Comparison of ENCODE assay signal across 23 cellular contexts in genomic region chr17:19554393-19554792, GRCh38. TPM values are rescaled to one million over a fixed set of nuclear protein-coding genes. Genes with fewer than 3 reads are reported as not detected.
A peak's percentile ranks its signal among the peaks of the same experiment; 100 is the strongest.
DNase-seq lines count a peak whose midpoint lies in the region; ATAC-seq and TF ChIP-seq lines count a peak whose summit lies in the region.
"Had no signal": no experiment of that assay in that cellular context is flagged by ENCODE, and none has a peak within 500 bp of the region (broad histone marks: within the 10 kb centered on the region; RNA-seq: fewer than 3 reads in every experiment).

No MANE protein-coding gene starts in this region.

- H3K4me3 Mint-ChIP-seq in endodermal cell, result no peak overlapping the region
- no peak overlapping the region for H3K4me3 Mint-ChIP-seq in activated CD4-positive, alpha-beta T cell treated with anti-CD3 and anti-CD28 coated beads for 36 hours
- H3K4me3 Mint-ChIP-seq: activated naive CD8-positive, alpha-beta T cell treated with anti-CD3 and anti-CD28 coated beads for 36 hours; activated T-cell treated with anti-CD3 and anti-CD28 coated beads, Interleukin-2, amount 50 U/mL, for 72 hours; immature natural killer cell; naive B cell had no signal

- CTCF ChIA-PET in HEK293 (lab: Yijun Ruan, JAX), result no interaction called here
- CTCF ChIA-PET in activated CD4-positive, alpha-beta T cell treated with anti-CD3 and anti-CD28 coated beads for 36 hours (lab: Charles Lee), result no interaction called here

- no peaks in the 10 kb centered on the region for H3K36me3 ChIP-seq in HEK293 (ENCODE audit: control insufficient read depth in 2 of 2, insufficient read depth in 1 of 2, low read length in 2 of 2)
- H3K36me3 ChIP-seq in endodermal cell (ENCODE audit: control insufficient read depth, insufficient read depth, low read length), result no peaks in the 10 kb centered on the region
- no peaks in the 10 kb centered on the region for H3K36me3 ChIP-seq in prostate gland

- POLR2A ChIA-PET in HEK293 (lab: Yijun Ruan, JAX), result interaction anchor here (0.5 kb wide), 1 partner anchor 29 kb away, joined by 4 read pairs; no protein-coding TSS in a partner anchor
- POLR2A ChIA-PET in activated CD4-positive, alpha-beta T cell treated with anti-CD3 and anti-CD28 coated beads for 36 hours (lab: Charles Lee), result no interaction called here

- no peaks in the 10 kb centered on the region for H3K4me1 ChIP-seq in HEK293 (ENCODE audit: control insufficient read depth, insufficient read depth, low read length)
- peaks cover 2% of the 10 kb centered on the region for H3K4me1 ChIP-seq in endodermal cell (ENCODE audit: control insufficient read depth, insufficient read depth, low read length)
- H3K4me1 ChIP-seq in prostate gland (replicated peaks), result no peaks in the 10 kb centered on the region
- H3K4me1 ChIP-seq: A549 had no signal

- no peaks in the 10 kb centered on the region for H3K36me3 Mint-ChIP-seq in endodermal cell (ENCODE audit: low read depth)
- no peaks in the 10 kb centered on the region for H3K36me3 Mint-ChIP-seq in activated CD4-positive, alpha-beta T cell treated with anti-CD3 and anti-CD28 coated beads for 36 hours (ENCODE audit: low read depth)
- H3K36me3 Mint-ChIP-seq: activated naive CD8-positive, alpha-beta T cell treated with anti-CD3 and anti-CD28 coated beads for 36 hours; immature natural killer cell; naive B cell had no signal

- H3K27ac ChIP-seq in HEK293 (ENCODE audit: extremely low read depth, low read depth, low read length) (no peak overlapping the region), endodermal cell (ENCODE audit: low read depth, low read length) (no peak overlapping the region), prostate gland (peak overlapping the region; percentile 46 to 69)
- H3K27ac ChIP-seq: A549, C4-2B had no signal

- no peak overlapping the region for H3K9ac ChIP-seq in endodermal cell (ENCODE audit: extremely low read depth, low read length, poor library complexity, severe bottlenecking)

- H3K27me3 Mint-ChIP-seq in endodermal cell (ENCODE audit: insufficient read depth), result peaks cover 2% of the 10 kb centered on the region
- H3K27me3 Mint-ChIP-seq in activated CD4-positive, alpha-beta T cell treated with anti-CD3 and anti-CD28 coated beads for 36 hours, result peaks cover 6% of the 10 kb centered on the region

- H3K9me3 ChIP-seq in HEK293 (ENCODE audit: control insufficient read depth, insufficient read depth, low read depth, low read length), result no peaks in the 10 kb centered on the region; the same call in 1 of the 2 replicates
- peaks cover 8% of the 10 kb centered on the region for H3K9me3 ChIP-seq in endodermal cell (ENCODE audit: control insufficient read depth, low read length)
- H3K9me3 ChIP-seq in prostate gland, result no peaks in the 10 kb centered on the region
- H3K9me3 ChIP-seq: A549 had no signal

- H3K27ac Mint-ChIP-seq in endodermal cell, result no peak overlapping the region
- H3K27ac Mint-ChIP-seq in activated CD4-positive, alpha-beta T cell treated with anti-CD3 and anti-CD28 coated beads for 36 hours, result no peak overlapping the region
- H3K27ac Mint-ChIP-seq: activated naive CD8-positive, alpha-beta T cell treated with anti-CD3 and anti-CD28 coated beads for 36 hours; activated T-cell treated with anti-CD3 and anti-CD28 coated beads, Interleukin-2, amount 50 U/mL, for 72 hours; immature natural killer cell; naive B cell had no signal

- TF ChIP-seq POLR2A in prostate gland (IDR thresholded peaks at IDR 0.05), result no peak

- ATAC-seq in GM18867 (IDR thresholded peaks at IDR 0.05; ENCODE audit: unreplicated experiment), result no peak
- ATAC-seq in activated CD4-positive, alpha-beta T cell treated with anti-CD3 and anti-CD28 coated beads for 36 hours, result no peak
- ATAC-seq: A549, HCT116, Panc1 had no signal

- 86 to 90% methylated on average over 9 of the region's 9 CpGs for WGBS in endodermal cell (ENCODE audit: insufficient coverage in 1 of 2, insufficient read length in 1 of 2), 2 experiments
- WGBS in prostate gland, result 41% methylated on average over 9 of the region's 9 CpGs

- DNase-seq in endodermal cell, result no peak
- DNase-seq in hepatic stellate cell (ENCODE audit: low spot score), result peak; percentile 31
- DNase-seq in prostate gland (ENCODE audit: low spot score), result no peak
- no peak for DNase-seq in T1000 (lab: John Stamatoyannopoulos, UW)
- DNase-seq in GM03348 (ENCODE audit: low spot score), result no peak
- DNase-seq in activated CD4-positive, alpha-beta T cell treated with anti-CD3 and anti-CD28 coated beads for 36 hours, result no peak
- DNase-seq: activated naive CD8-positive, alpha-beta T cell treated with anti-CD3 and anti-CD28 coated beads for 36 hours; activated T-cell treated with anti-CD3 and anti-CD28 coated beads, Interleukin-2, amount 50 U/mL, for 72 hours; DMS 273 treated with DMSO at 0.1 percent for 48 hours; immature natural killer cell; KG1; naive B cell; NCI-H1048; NCI-H1930; NCI-H345; stimulated activated CD4-positive, alpha-beta T cell treated with anti-CD3 and anti-CD28 coated beads, Interleukin-2, amount 100 ng/mL, for 48 hours; T-helper 2 cell had no signal

- TF ChIP-seq CTCF in HEK293 (tag by site-specific recombination; IDR thresholded peaks at IDR 0.05), result no peak
- TF ChIP-seq CTCF in endodermal cell (conservative IDR thresholded peaks at IDR 0.05), result peak; percentile 20
- no peak for TF ChIP-seq CTCF in prostate gland (IDR thresholded peaks at IDR 0.05)

- H3K4me3 ChIP-seq in HEK293 (ENCODE audit: low read depth, low read length), result no peak overlapping the region
- H3K4me3 ChIP-seq in endodermal cell (ENCODE audit: low read length), result no peak overlapping the region
- no peak overlapping the region for H3K4me3 ChIP-seq in prostate gland
- H3K4me3 ChIP-seq: A549 had no signal

- no peaks in the 10 kb centered on the region for H3K27me3 ChIP-seq in endodermal cell (ENCODE audit: control insufficient read depth, insufficient read depth, low read length, poor library complexity, severe bottlenecking)
- H3K27me3 ChIP-seq in prostate gland (replicated peaks; ENCODE audit: insufficient read depth), result no peaks in the 10 kb centered on the region

- H3K4me1 Mint-ChIP-seq in endodermal cell, result peaks cover 31% of the 10 kb centered on the region
- no peaks in the 10 kb centered on the region for H3K4me1 Mint-ChIP-seq in activated CD4-positive, alpha-beta T cell treated with anti-CD3 and anti-CD28 coated beads for 36 hours
- H3K4me1 Mint-ChIP-seq: activated naive CD8-positive, alpha-beta T cell treated with anti-CD3 and anti-CD28 coated beads for 36 hours; immature natural killer cell; naive B cell had no signal

- peaks cover 11% of the 10 kb centered on the region for H3K9me3 Mint-ChIP-seq in endodermal cell
- no peaks in the 10 kb centered on the region for H3K9me3 Mint-ChIP-seq in activated CD4-positive, alpha-beta T cell treated with anti-CD3 and anti-CD28 coated beads for 36 hours (ENCODE audit: low read depth)
- H3K9me3 Mint-ChIP-seq: activated naive CD8-positive, alpha-beta T cell treated with anti-CD3 and anti-CD28 coated beads for 36 hours; activated T-cell treated with anti-CD3 and anti-CD28 coated beads, Interleukin-2, amount 50 U/mL, for 72 hours; immature natural killer cell had no signal

- intact Hi-C loops in prostate gland (cut with DNase I), result no loop called here
- intact Hi-C loops in activated CD4-positive, alpha-beta T cell treated with anti-CD3 and anti-CD28 coated beads for 36 hours (cut with DNase I, micrococcal nuclease), result no loop called here

TF ChIP-seq in HEK293, 187 proteins besides CTCF, POLR2A, EP300 and RAD21:
- TF ChIP-seq ZNF768 (tag by site-specific recombination; IDR thresholded peaks at IDR 0.05) (no peak), KLF10 (tag by site-specific recombination; IDR thresholded peaks at IDR 0.05) (no peak), ZNF341 (tag by site-specific recombination; IDR thresholded peaks at IDR 0.05; ENCODE audit: low read depth) (peak; percentile 40; the same call in 1 of the 2 replicates), ZNF146 (tag by site-specific recombination; IDR thresholded peaks at IDR 0.05) (no peak), ZNF354C (tag by site-specific recombination; IDR thresholded peaks at IDR 0.05; ENCODE audit: borderline replicate concordance, low read depth) (no peak)

RNA-seq across cellular contexts. Expression of gene SLC47A1, which starts 20.7 kb away (rescaled TPM):
- 1 to 10 TPM; 2.5 to 3.1 TPM for total RNA-seq in endodermal cell
- 3.1 TPM for polyA plus RNA-seq in endodermal cell (2013, experiment 1 of 2)
- 2.9 TPM for polyA plus RNA-seq in endodermal cell (2013, experiment 2 of 2)
- total RNA-seq in prostate gland, result 10 to 100 TPM in 1 of 2 donors, 1 to 10 TPM in 1; 4.5 to 20.0 TPM
- under 1 TPM in 1 of 2 experiments, not detected in 1; 0.25 TPM for total RNA-seq in activated CD4-positive, alpha-beta T cell treated with anti-CD3 and anti-CD28 coated beads for 36 hours
- total RNA-seq: activated naive CD8-positive, alpha-beta T cell treated with anti-CD3 and anti-CD28 coated beads for 36 hours had no signal

Comparison
In these comparisons a context has a peak if more than half of its experiments do, and no peak if none do; other contexts are left out.
1. H3K27ac ChIP-seq: peak in prostate gland (2 of 2); none in HEK293 (single experiment) and endodermal cell (single experiment).